Comparison of ENCODE assay signal across 15 cellular contexts in the genomic region with DNA sequence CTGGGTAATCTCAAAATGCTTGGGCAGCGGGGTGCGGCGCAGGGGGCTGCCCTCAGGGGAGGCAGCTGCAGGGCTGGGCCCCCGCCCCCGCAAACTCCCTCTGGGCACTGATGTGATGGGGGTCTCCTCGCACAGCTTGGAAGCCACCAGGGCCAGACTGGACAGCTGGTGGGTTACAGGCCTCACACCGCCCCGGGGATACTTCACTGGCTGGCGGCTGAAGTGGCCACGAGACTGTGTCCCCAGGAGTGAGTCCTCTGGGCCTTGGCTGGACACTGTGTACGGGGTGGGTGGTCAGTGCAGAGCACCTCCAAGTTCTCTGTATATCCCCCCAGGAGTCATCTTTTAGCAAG. TPM values are rescaled to one million over a fixed set of nuclear protein-coding genes. Genes with fewer than 3 reads are reported as not detected.
"Had no signal": no experiment of that assay in that cellular context is flagged by ENCODE, and none has a peak within 500 bp of the region (broad histone marks: within the 10 kb centered on the region; RNA-seq: fewer than 3 reads in every experiment).

No MANE protein-coding gene starts in this region.

- H3K9me3 Mint-ChIP-seq: activated naive CD8-positive, alpha-beta T cell treated with anti-CD3 and anti-CD28 coated beads, Interleukin-2, amount 10 ng/mL, durations not matched to agents 7 days and 5 days; stimulated activated naive CD8-positive, alpha-beta T cell treated with anti-CD3 and anti-CD28 coated beads, Interleukin-15, Interleukin-2, amounts not matched to agents 100 ng/mL and 50 ng/mL, for 24 hours; T-cell had no signal

- H3K4me3 Mint-ChIP-seq: activated naive CD8-positive, alpha-beta T cell treated with anti-CD3 and anti-CD28 coated beads, Interleukin-2, amount 10 ng/mL, durations not matched to agents 7 days and 5 days; stimulated activated naive CD8-positive, alpha-beta T cell treated with anti-CD3 and anti-CD28 coated beads, Interleukin-15, Interleukin-2, amounts not matched to agents 100 ng/mL and 50 ng/mL, for 24 hours had no signal

- H3K27me3 Mint-ChIP-seq: activated naive CD8-positive, alpha-beta T cell treated with anti-CD3 and anti-CD28 coated beads, Interleukin-2, amount 10 ng/mL, durations not matched to agents 7 days and 5 days; stimulated activated naive CD8-positive, alpha-beta T cell treated with anti-CD3 and anti-CD28 coated beads, Interleukin-15, Interleukin-2, amounts not matched to agents 100 ng/mL and 50 ng/mL, for 24 hours; T-cell had no signal

- ATAC-seq: gastrocnemius medialis, left cardiac atrium, right cardiac atrium, T-cell had no signal

- H3K27ac Mint-ChIP-seq: activated naive CD8-positive, alpha-beta T cell treated with anti-CD3 and anti-CD28 coated beads, Interleukin-2, amount 10 ng/mL, durations not matched to agents 7 days and 5 days; stimulated activated naive CD8-positive, alpha-beta T cell treated with anti-CD3 and anti-CD28 coated beads, Interleukin-15, Interleukin-2, amounts not matched to agents 100 ng/mL and 50 ng/mL, for 24 hours had no signal

- DNase-seq: activated naive CD4-positive, alpha-beta T cell; activated naive CD8-positive, alpha-beta T cell treated with anti-CD3 and anti-CD28 coated beads, Interleukin-2, amount 10 ng/mL, durations not matched to agents 7 days and 5 days; amniotic stem cell; cerebellar nuclear complex; esophagus squamous epithelium; gastrocnemius medialis; hippocampal formation; left cardiac atrium; stimulated activated CD4-positive, alpha-beta T cell treated with anti-CD3 and anti-CD28 coated beads, Interleukin-12 subunit alpha, Interleukin-12 subunit beta, amount 100 ng/mL, for 4 hours; stimulated activated CD4-positive, alpha-beta T cell treated with anti-CD3 and anti-CD28 coated beads, Interleukin-4, amount 100 ng/mL, for 4 hours; substantia nigra; T-cell; tibial artery had no signal

RNA-seq across cellular contexts. Expression of a gene that starts 11.6 kb away (rescaled TPM):
- total RNA-seq: gastrocnemius medialis had no signal
